ENCODE assay signal across 23 cellular contexts in genomic region chr9:133393399-133393798, GRCh38. TPM values are rescaled to one million over a fixed set of nuclear protein-coding genes. Genes with fewer than 3 reads are reported as not detected.
"Had no signal": no experiment of that assay in that cellular context is flagged by ENCODE, and none has a peak within 500 bp of the region (broad histone marks: within the 10 kb centered on the region; RNA-seq: fewer than 3 reads in every experiment).

No MANE protein-coding gene starts in this region.

- H3K4me2 ChIP-seq: KMS-11 had no signal

- H3K27ac ChIP-seq: HL-60, KMS-11, SJSA1, SK-N-MC had no signal

- H3K36me3 ChIP-seq: SJSA1 had no signal

- H3K4me3 ChIP-seq: SJSA1, SK-N-MC had no signal

- H3K9ac ChIP-seq: KMS-11 had no signal

- H3K9me3 ChIP-seq: SJSA1 had no signal

- H3K4me1 ChIP-seq: SJSA1 had no signal

- FAIRE-seq: HTR-8/SVneo, RCC 7860 had no signal

- DNase-seq: Kasumi-1, MM.1S, NCI-H1092 treated with DMSO at 0.1 percent for 48 hours, NCI-H1436, NCI-H187, NCI-H2029, NCI-H2081 treated with DMSO at 0.1 percent for 48 hours, NCI-H2171, NCI-H226, NCI-H446, NCI-H510A, NCI-H69, NCI-H774, Right ventricle myocardium superior, RPMI8226, SIG-M5 had no signal

RNA-seq across cellular contexts. Expression of gene STKLD1, which starts 17.2 kb away (rescaled TPM):
- total RNA-seq: M059J had no signal
